ENCODE assay signal across 20 cellular contexts in genomic region chr12:28954333-28954732, GRCh38.
DNase-seq lines count a peak whose midpoint lies in the region; ATAC-seq lines count a peak whose summit lies in the region.
"Had no signal": no experiment of that assay in that cellular context is flagged by ENCODE, and none has a peak within 500 bp of the region (broad histone marks: within the 10 kb centered on the region; RNA-seq: fewer than 3 reads in every experiment).

No MANE protein-coding gene starts in this region.

- no peak for ATAC-seq in GM19397 (IDR thresholded peaks at IDR 0.05; ENCODE audit: unreplicated experiment)
- ATAC-seq: HepG2, PC-3 had no signal

- no peaks in the 10 kb centered on the region for H3K27me3 ChIP-seq in adipocyte (replicated peaks; ENCODE audit: control insufficient read depth, insufficient read depth, low read length)

- H3K9ac ChIP-seq in adipocyte (ENCODE audit: low read length): no peak overlapping the region
- H3K9ac ChIP-seq: SK-N-SH had no signal

- H3K4me3 ChIP-seq in adipocyte (ENCODE audit: low read length): peak overlapping the region; percentile 24

- peaks cover 3% of the 10 kb centered on the region for H3K9me3 ChIP-seq in adipocyte (ENCODE audit: control insufficient read depth, low read length)
- H3K9me3 ChIP-seq: SK-N-SH had no signal

- H3K36me3 ChIP-seq in adipocyte (ENCODE audit: control insufficient read depth, insufficient read depth, low read length, severe bottlenecking): no peaks in the 10 kb centered on the region

- peaks cover 46% of the 10 kb centered on the region for H3K4me1 ChIP-seq in adipocyte (ENCODE audit: control insufficient read depth, insufficient read depth, low read length)

- DNase-seq in M059J (ENCODE audit: low read depth) (peak; percentile 12), adipocyte (ENCODE audit: low read depth) (peak; percentile 4), fibroblast of peridontal ligament (ENCODE audit: extremely low read depth) (peak; percentile 68), NCI-H345 (lab: John Stamatoyannopoulos, UW) (no peak), NCI-H1048 (lab: John Stamatoyannopoulos, UW) (no peak), SKM-1 treated with dmso at 0.1 percent for 144 hours (lab: John Stamatoyannopoulos, UW; ENCODE audit: unreplicated experiment) (no peak)
- DNase-seq: ACHN, AML-193, HFFc6, KG1, NCI-H1436 treated with DMSO at 0.1 percent for 48 hours, NCI-H2029 treated with DMSO at 0.1 percent for 48 hours, NCI-H510A treated with DMSO at 0.1 percent for 48 hours, NCI-H774, PC-3, RPMI8226, SHP77 treated with DMSO at 0.1 percent for 48 hours, SK-N-SH had no signal

Comparison
In these comparisons a context has a peak if more than half of its experiments do, and no peak if none do; other contexts are left out.
1. DNase-seq: peak in M059J (single experiment), adipocyte (single experiment) and fibroblast of peridontal ligament (single experiment); none in NCI-H345 (single experiment), NCI-H1048 (single experiment) and SKM-1 treated with dmso at 0.1 percent for 144 hours (single experiment).